In genomic region chr13:27978301-27978968, GRCh38 we compare ENCODE assay signal across 16 cellular contexts. TPM values are rescaled to one million over a fixed set of nuclear protein-coding genes. Genes with fewer than 3 reads are reported as not detected.
A peak's percentile ranks its signal among the peaks of the same experiment; 100 is the strongest.
DNase-seq lines count a peak whose midpoint lies in the region; ATAC-seq and TF ChIP-seq lines count a peak whose summit lies in the region.
"Had no signal": no experiment of that assay in that cellular context is flagged by ENCODE, and none has a peak within 500 bp of the region (broad histone marks: within the 10 kb centered on the region; RNA-seq: fewer than 3 reads in every experiment).

No MANE protein-coding gene starts in this region.

- H3K27ac Mint-ChIP-seq in H9 (no peak overlapping the region), endodermal cell (no peak overlapping the region)

- H3K9me3 Mint-ChIP-seq in H9 (peaks cover 5 to 26% of the 10 kb centered on the region in 2 experiments), endodermal cell (no peaks in the 10 kb centered on the region)

- H3K4me3 Mint-ChIP-seq in H9, result peak overlapping the region in 1 of 2 experiments; percentile 74; a peak in 3 of 5 replicates
- H3K4me3 Mint-ChIP-seq in endodermal cell, result peak overlapping the region; percentile 37

- H4K8ac ChIP-seq in H9 (replicated peaks; ENCODE audit: insufficient read length, low read depth, low read length) (no peak overlapping the region), neuronal stem cell (ENCODE audit: low read depth, low read length) (no peak overlapping the region)

- no peak overlapping the region for H2BK120ac ChIP-seq in H9 (ENCODE audit: low read depth, low read length, poor library complexity, severe bottlenecking)
- H2BK120ac ChIP-seq in neuronal stem cell (ENCODE audit: low read depth, low read length), result no peak overlapping the region

- H3K79me2 ChIP-seq in H9 (ENCODE audit: insufficient read depth, low read length), result no peaks in the 10 kb centered on the region

- H4K91ac ChIP-seq in H9 (ENCODE audit: insufficient read length, low read depth, low read length) (no peak overlapping the region), neuronal stem cell (ENCODE audit: low read depth, low read length, poor library complexity) (no peak overlapping the region)

- H3K4ac ChIP-seq in H9 (ENCODE audit: low read depth, low read length) (no peak overlapping the region), neuronal stem cell (ENCODE audit: low read length) (no peak overlapping the region)

- peak; percentile 79 for DNase-seq in H9
- peak; percentile 83 for DNase-seq in endodermal cell
- DNase-seq in neuronal stem cell (ENCODE audit: low spot score), result no peak
- DNase-seq in prostate gland (ENCODE audit: low spot score), result no peak
- no peak for DNase-seq in NCI-H2107 treated with DMSO at 0.1 percent for 48 hours (lab: John Stamatoyannopoulos, UW; ENCODE audit: unreplicated experiment)
- DNase-seq: adrenal gland, C1 segment of cervical spinal cord had no signal

- H3K27me3 Mint-ChIP-seq in H9 (ENCODE audit: low read depth) (peaks cover 100% of the 10 kb centered on the region), endodermal cell (ENCODE audit: insufficient read depth) (peaks cover 100% of the 10 kb centered on the region)

- H3K14ac ChIP-seq in H9 (ENCODE audit: insufficient read depth, low read length) (no peak overlapping the region), neuronal stem cell (ENCODE audit: low read length) (no peak overlapping the region)

- H3K9ac ChIP-seq in BLaER1 (no peak overlapping the region), H9 (ENCODE audit: extremely low read depth, insufficient read length, low read length) (no peak overlapping the region), endodermal cell (ENCODE audit: extremely low read depth, low read length, poor library complexity, severe bottlenecking) (no peak overlapping the region), neuronal stem cell (ENCODE audit: low read depth, low read length, poor library complexity) (peak overlapping the region; percentile 31)

- H4K5ac ChIP-seq in H9 (ENCODE audit: insufficient read length, low read depth, low read length), result no peak overlapping the region

- TF ChIP-seq CTCF in H9 (conservative IDR thresholded peaks at IDR 0.05) (no peak), endodermal cell (conservative IDR thresholded peaks at IDR 0.05) (no peak), prostate gland (IDR thresholded peaks at IDR 0.05) (no peak)

- H3K56ac ChIP-seq in H9 (ENCODE audit: insufficient read length, low read depth, low read length), result no peak overlapping the region

- no CpG with 5 or more reads among the region's 65 CpGs for WGBS in H9 (ENCODE audit: extremely low coverage, insufficient read length, low lambda C conversion rate)
- 0% methylated on average over 20 to 65 of the region's 65 CpGs for WGBS in endodermal cell (ENCODE audit: insufficient coverage in 1 of 2, insufficient read length in 1 of 2), 2 experiments
- WGBS in neuronal stem cell (ENCODE audit: extremely low coverage in 2 of 2, insufficient read length in 2 of 2, insufficient replicate concordance in 1 of 2), 2 donors, result no CpG with 5 or more reads among the region's 65 CpGs
- 3% methylated on average over 39 of the region's 65 CpGs for WGBS in prostate gland

- no peak for ATAC-seq in HG03097 (IDR thresholded peaks at IDR 0.05; ENCODE audit: low FRiP score, unreplicated experiment)
- ATAC-seq in HG02642 (IDR thresholded peaks at IDR 0.05; ENCODE audit: poor library complexity, unreplicated experiment), result no peak

- H3K36me3 ChIP-seq in BLaER1 (no peaks in the 10 kb centered on the region), endodermal cell (ENCODE audit: control insufficient read depth, insufficient read depth, low read length) (no peaks in the 10 kb centered on the region), neuronal stem cell (replicated peaks in 1 of 2; ENCODE audit: control insufficient read depth in 2 of 2, insufficient read depth in 2 of 2, low read length in 2 of 2) (no peaks in the 10 kb centered on the region), prostate gland (no peaks in the 10 kb centered on the region)
- H3K36me3 ChIP-seq: adrenal gland, HAP-1 had no signal

- no peak overlapping the region for H3K27ac ChIP-seq in BLaER1
- no peak overlapping the region for H3K27ac ChIP-seq in H9 (ENCODE audit: insufficient read length, low read depth, low read length)
- no peak overlapping the region for H3K27ac ChIP-seq in endodermal cell (ENCODE audit: low read depth, low read length)
- no peak overlapping the region for H3K27ac ChIP-seq in neuronal stem cell (replicated peaks; ENCODE audit: low read length)
- H3K27ac ChIP-seq in prostate gland, result no peak overlapping the region
- H3K27ac ChIP-seq: adrenal gland had no signal

- no peak overlapping the region for H2BK5ac ChIP-seq in H9 (ENCODE audit: insufficient read length, low read length)
- no peak overlapping the region for H2BK5ac ChIP-seq in neuronal stem cell (ENCODE audit: low read length)

- H3K18ac ChIP-seq in H9 (ENCODE audit: insufficient read length, low read depth, low read length) (no peak overlapping the region), neuronal stem cell (ENCODE audit: low read length) (peak overlapping the region; percentile 66)

- H3K79me1 ChIP-seq in H9 (ENCODE audit: insufficient read depth, low read depth, low read length, poor library complexity, severe bottlenecking) (no peaks in the 10 kb centered on the region), neuronal stem cell (ENCODE audit: low read depth, low read length) (no peaks in the 10 kb centered on the region)

- H3K23ac ChIP-seq in H9 (ENCODE audit: insufficient read length, low read depth, low read length), result no peak overlapping the region
- H3K23ac ChIP-seq in neuronal stem cell (ENCODE audit: low read depth, low read length, poor library complexity), result no peak overlapping the region

- H3K23me2 ChIP-seq in H9 (ENCODE audit: insufficient read length, low read depth, low read length, poor library complexity, severe bottlenecking), result no peaks in the 10 kb centered on the region

- H4K20me1 ChIP-seq in BLaER1 (peaks cover 52% of the 10 kb centered on the region), H9 (ENCODE audit: control insufficient read depth, insufficient read depth, insufficient read length) (peaks cover 2% of the 10 kb centered on the region)

- no peak overlapping the region for H2BK20ac ChIP-seq in H9 (ENCODE audit: low read depth, low read length, poor library complexity, severe bottlenecking)

- intact Hi-C loops in prostate gland (cut with DNase I), result loop anchor here (10.0 kb wide), 1 partner anchor 444 kb away; no protein-coding TSS in a partner anchor

- H2BK15ac ChIP-seq in H9 (ENCODE audit: low read depth, low read length) (no peak overlapping the region), neuronal stem cell (ENCODE audit: low read length) (no peak overlapping the region)

- H2BK12ac ChIP-seq in H9 (ENCODE audit: insufficient read length, low read depth, low read length), result no peak overlapping the region
- H2BK12ac ChIP-seq in neuronal stem cell (ENCODE audit: low read length), result no peak overlapping the region

- no peak overlapping the region for H3T11ph ChIP-seq in H9 (ENCODE audit: low read length)

- H3K27me3 ChIP-seq in BLaER1 (peaks cover 97% of the 10 kb centered on the region), H9 (ENCODE audit: insufficient read depth, low read length) (peaks cover 99% of the 10 kb centered on the region), endodermal cell (ENCODE audit: control insufficient read depth, insufficient read depth, low read length, poor library complexity, severe bottlenecking) (peaks cover 100% of the 10 kb centered on the region), neuronal stem cell (ENCODE audit: control insufficient read depth in 3 of 3, insufficient read depth in 3 of 3, low read depth in 1 of 3, low read length in 3 of 3) (peaks cover 64 to 98% (median 97%) of the 10 kb centered on the region in 3 experiments), prostate gland (replicated peaks; ENCODE audit: insufficient read depth) (peaks cover 65% of the 10 kb centered on the region)

- H3K4me2 ChIP-seq in BLaER1, result peak overlapping the region; percentile 47
- H3K4me2 ChIP-seq in H9 (ENCODE audit: insufficient read depth, insufficient read length, low read length), result peak overlapping the region; percentile 38
- peak overlapping the region; percentile 36 for H3K4me2 ChIP-seq in neuronal stem cell (ENCODE audit: insufficient read depth, low read length, poor library complexity, severe bottlenecking)

- H2AFZ ChIP-seq in H9 (ENCODE audit: low read length), result no peak overlapping the region
- H2AFZ ChIP-seq in neuronal stem cell (ENCODE audit: low read length), result peak overlapping the region; percentile 35

- peak overlapping the region; percentile 54 for H3K4me3 ChIP-seq in BLaER1
- no peak overlapping the region for H3K4me3 ChIP-seq in endodermal cell (ENCODE audit: low read length)
- H3K4me3 ChIP-seq in neuronal stem cell (ENCODE audit: low read length in 2 of 2), result peak overlapping the region in 1 of 2 donors; percentile 47
- no peak overlapping the region for H3K4me3 ChIP-seq in prostate gland
- H3K4me3 ChIP-seq: adrenal gland, HAP-1 had no signal

- H3K9me3 ChIP-seq in BLaER1, result peaks cover 11% of the 10 kb centered on the region; the same call in 1 of the 2 replicates
- no peaks in the 10 kb centered on the region for H3K9me3 ChIP-seq in H9 (ENCODE audit: control insufficient read depth, low read depth, low read length)
- no peaks in the 10 kb centered on the region for H3K9me3 ChIP-seq in endodermal cell (ENCODE audit: control insufficient read depth, low read length)
- peaks cover 0 to 3% of the 10 kb centered on the region in 2 donors for H3K9me3 ChIP-seq in neuronal stem cell (replicated peaks in 1 of 2; ENCODE audit: control insufficient read depth in 2 of 2, insufficient read depth in 1 of 2, low read depth in 1 of 2, low read length in 2 of 2)
- no peaks in the 10 kb centered on the region for H3K9me3 ChIP-seq in prostate gland
- H3K9me3 ChIP-seq: adrenal gland, HAP-1 had no signal

- H3K4me1 ChIP-seq in BLaER1 (no peaks in the 10 kb centered on the region; the same call in 1 of the 2 replicates), H9 (ENCODE audit: insufficient read depth, low read length) (no peaks in the 10 kb centered on the region), endodermal cell (ENCODE audit: control insufficient read depth, insufficient read depth, low read length) (peaks cover 6% of the 10 kb centered on the region), neuronal stem cell (ENCODE audit: control insufficient read depth in 2 of 2, insufficient read depth in 1 of 2, low read depth in 1 of 2, low read length in 2 of 2) (peaks cover 0 to 1% of the 10 kb centered on the region in 2 donors), prostate gland (replicated peaks) (no peaks in the 10 kb centered on the region)
- H3K4me1 ChIP-seq: adrenal gland, HAP-1 had no signal

- no peak for TF ChIP-seq POLR2A in prostate gland (IDR thresholded peaks at IDR 0.05)

- H2AK5ac ChIP-seq in H9 (ENCODE audit: insufficient read length, low read length), result no peak overlapping the region
- no peak overlapping the region for H2AK5ac ChIP-seq in neuronal stem cell (ENCODE audit: low read depth, low read length)

- peaks cover 10 to 22% of the 10 kb centered on the region in 2 experiments for H3K4me1 Mint-ChIP-seq in H9
- H3K4me1 Mint-ChIP-seq in endodermal cell, result peaks cover 22% of the 10 kb centered on the region

- H3K36me3 Mint-ChIP-seq in H9 (ENCODE audit: insufficient read depth in 1 of 3, low read depth in 3 of 3), result peaks cover 0 to 2% (median 0%) of the 10 kb centered on the region in 3 experiments; a peak in 2 of 7 replicates
- no peaks in the 10 kb centered on the region for H3K36me3 Mint-ChIP-seq in endodermal cell (ENCODE audit: low read depth)

RNA-seq across cellular contexts. Expression of gene CDX2, which starts 9.3 kb away (rescaled TPM):
- total RNA-seq in H9 (2021) (not detected in 2 replicates), endodermal cell (not detected), prostate gland (under 1 TPM; 0.09 to 0.34 TPM)
- 1.0 TPM for polyA plus RNA-seq in endodermal cell (2013, experiment 1 of 2)
- 0.58 TPM for polyA plus RNA-seq in endodermal cell (2013, experiment 2 of 2)
- polyA plus RNA-seq in neuronal stem cell (2013, experiment 1 of 2), result 0.03 TPM
- polyA plus RNA-seq in neuronal stem cell (2013, experiment 2 of 2), result 0.03 TPM
- total RNA-seq: activated CD8-positive, alpha-beta memory T cell treated with anti-CD3 and anti-CD28 coated beads for 36 hours; fibroblast of lung had no signal
- polyA plus RNA-seq: fibroblast of lung had no signal

RNA-seq across cellular contexts. Expression of gene URAD, which starts 10.1 kb away (rescaled TPM):
- total RNA-seq in H9 (2021) (not detected in 2 replicates), endodermal cell (not detected), prostate gland (not detected)
- 0.50 TPM for polyA plus RNA-seq in endodermal cell (2013, experiment 1 of 2)
- 0.50 TPM for polyA plus RNA-seq in endodermal cell (2013, experiment 2 of 2)
- polyA plus RNA-seq in neuronal stem cell (2013, experiment 1 of 2), result not detected
- polyA plus RNA-seq in neuronal stem cell (2013, experiment 2 of 2), result not detected
- total RNA-seq: activated CD8-positive, alpha-beta memory T cell treated with anti-CD3 and anti-CD28 coated beads for 36 hours; adrenal gland; fibroblast of lung; G401; HT-29; SK-MEL-5 had no signal
- polyA plus RNA-seq: adrenal gland, fibroblast of lung had no signal

RNA-seq across cellular contexts. Expression of gene PDX1, which starts 58.6 kb away (rescaled TPM):
- not detected in 2 replicates for total RNA-seq in H9 (2021)
- not detected for total RNA-seq in endodermal cell
- not detected for polyA plus RNA-seq in endodermal cell (2013, experiment 1 of 2)
- polyA plus RNA-seq in endodermal cell (2013, experiment 2 of 2), result not detected
- not detected for polyA plus RNA-seq in neuronal stem cell (2013, experiment 1 of 2)
- not detected for polyA plus RNA-seq in neuronal stem cell (2013, experiment 2 of 2)
- not detected for total RNA-seq in prostate gland
- total RNA-seq: activated CD8-positive, alpha-beta memory T cell treated with anti-CD3 and anti-CD28 coated beads for 36 hours; adrenal gland; fibroblast of lung; G401; SK-MEL-5 had no signal
- polyA plus RNA-seq: adrenal gland, fibroblast of lung had no signal

Comparison
In these comparisons a context has a peak if more than half of its experiments do, and no peak if none do; other contexts are left out.
1. DNase-seq: peak in H9 (single experiment) and endodermal cell (single experiment); none in neuronal stem cell (single experiment), prostate gland (single experiment) and NCI-H2107 treated with DMSO at 0.1 percent for 48 hours (single experiment).
2. Peak in every context shown above with its lines, with median percentiles within 50 percentile points of each other: H3K4me2 ChIP-seq.